ENCODE assay signal across 1 cellular context in the genomic region with DNA sequence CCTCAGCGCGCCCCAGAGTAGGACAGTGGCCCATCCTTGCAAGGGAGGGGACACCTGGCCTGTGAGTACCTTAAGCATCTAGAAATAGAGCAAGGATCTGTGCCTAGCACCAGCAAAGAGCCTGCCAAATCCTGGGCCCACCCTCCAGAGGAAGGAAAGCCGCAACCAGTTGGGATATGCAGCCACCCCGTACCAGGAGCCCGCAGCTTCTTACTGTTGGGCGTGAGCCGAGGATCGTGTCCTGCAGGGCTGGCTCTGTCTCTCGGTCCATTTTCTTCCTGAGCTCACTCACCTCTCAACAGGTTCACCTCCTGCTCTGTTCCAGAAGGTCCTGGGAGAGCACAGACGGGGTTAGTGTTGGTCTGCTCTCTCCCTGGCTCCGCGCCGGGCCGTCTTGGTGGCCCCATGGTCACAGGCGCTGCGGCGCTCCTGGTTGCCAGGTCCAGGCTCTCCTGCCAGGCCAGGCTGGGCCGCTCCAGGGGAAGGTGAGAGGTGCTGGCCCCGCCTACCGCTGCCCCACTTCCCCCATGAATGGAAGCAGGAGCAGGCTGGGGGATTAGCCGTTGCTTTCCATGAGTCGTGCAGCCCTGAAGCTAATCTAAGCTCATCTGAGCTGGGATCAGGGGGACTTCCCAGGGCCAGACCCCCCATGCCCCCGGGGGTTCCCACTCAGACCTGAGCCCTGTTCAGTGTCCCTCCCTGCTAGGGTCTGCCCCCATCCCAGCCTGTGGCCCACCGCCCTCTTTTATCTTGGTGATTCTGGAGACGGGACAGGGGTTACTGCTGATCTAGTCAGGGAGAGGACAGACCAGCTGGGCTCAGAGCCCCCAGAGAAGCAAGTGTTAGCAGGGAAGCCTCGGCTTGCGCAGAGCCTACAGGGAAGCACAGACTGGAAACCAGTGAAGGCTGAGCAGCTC.
TF ChIP-seq lines count a peak whose summit lies in the region.

No MANE protein-coding gene starts in this region.

TF ChIP-seq in GM23338, 12 proteins besides CTCF, POLR2A, EP300 and RAD21 (continued from another document):
- TF ChIP-seq, protein P1, sequence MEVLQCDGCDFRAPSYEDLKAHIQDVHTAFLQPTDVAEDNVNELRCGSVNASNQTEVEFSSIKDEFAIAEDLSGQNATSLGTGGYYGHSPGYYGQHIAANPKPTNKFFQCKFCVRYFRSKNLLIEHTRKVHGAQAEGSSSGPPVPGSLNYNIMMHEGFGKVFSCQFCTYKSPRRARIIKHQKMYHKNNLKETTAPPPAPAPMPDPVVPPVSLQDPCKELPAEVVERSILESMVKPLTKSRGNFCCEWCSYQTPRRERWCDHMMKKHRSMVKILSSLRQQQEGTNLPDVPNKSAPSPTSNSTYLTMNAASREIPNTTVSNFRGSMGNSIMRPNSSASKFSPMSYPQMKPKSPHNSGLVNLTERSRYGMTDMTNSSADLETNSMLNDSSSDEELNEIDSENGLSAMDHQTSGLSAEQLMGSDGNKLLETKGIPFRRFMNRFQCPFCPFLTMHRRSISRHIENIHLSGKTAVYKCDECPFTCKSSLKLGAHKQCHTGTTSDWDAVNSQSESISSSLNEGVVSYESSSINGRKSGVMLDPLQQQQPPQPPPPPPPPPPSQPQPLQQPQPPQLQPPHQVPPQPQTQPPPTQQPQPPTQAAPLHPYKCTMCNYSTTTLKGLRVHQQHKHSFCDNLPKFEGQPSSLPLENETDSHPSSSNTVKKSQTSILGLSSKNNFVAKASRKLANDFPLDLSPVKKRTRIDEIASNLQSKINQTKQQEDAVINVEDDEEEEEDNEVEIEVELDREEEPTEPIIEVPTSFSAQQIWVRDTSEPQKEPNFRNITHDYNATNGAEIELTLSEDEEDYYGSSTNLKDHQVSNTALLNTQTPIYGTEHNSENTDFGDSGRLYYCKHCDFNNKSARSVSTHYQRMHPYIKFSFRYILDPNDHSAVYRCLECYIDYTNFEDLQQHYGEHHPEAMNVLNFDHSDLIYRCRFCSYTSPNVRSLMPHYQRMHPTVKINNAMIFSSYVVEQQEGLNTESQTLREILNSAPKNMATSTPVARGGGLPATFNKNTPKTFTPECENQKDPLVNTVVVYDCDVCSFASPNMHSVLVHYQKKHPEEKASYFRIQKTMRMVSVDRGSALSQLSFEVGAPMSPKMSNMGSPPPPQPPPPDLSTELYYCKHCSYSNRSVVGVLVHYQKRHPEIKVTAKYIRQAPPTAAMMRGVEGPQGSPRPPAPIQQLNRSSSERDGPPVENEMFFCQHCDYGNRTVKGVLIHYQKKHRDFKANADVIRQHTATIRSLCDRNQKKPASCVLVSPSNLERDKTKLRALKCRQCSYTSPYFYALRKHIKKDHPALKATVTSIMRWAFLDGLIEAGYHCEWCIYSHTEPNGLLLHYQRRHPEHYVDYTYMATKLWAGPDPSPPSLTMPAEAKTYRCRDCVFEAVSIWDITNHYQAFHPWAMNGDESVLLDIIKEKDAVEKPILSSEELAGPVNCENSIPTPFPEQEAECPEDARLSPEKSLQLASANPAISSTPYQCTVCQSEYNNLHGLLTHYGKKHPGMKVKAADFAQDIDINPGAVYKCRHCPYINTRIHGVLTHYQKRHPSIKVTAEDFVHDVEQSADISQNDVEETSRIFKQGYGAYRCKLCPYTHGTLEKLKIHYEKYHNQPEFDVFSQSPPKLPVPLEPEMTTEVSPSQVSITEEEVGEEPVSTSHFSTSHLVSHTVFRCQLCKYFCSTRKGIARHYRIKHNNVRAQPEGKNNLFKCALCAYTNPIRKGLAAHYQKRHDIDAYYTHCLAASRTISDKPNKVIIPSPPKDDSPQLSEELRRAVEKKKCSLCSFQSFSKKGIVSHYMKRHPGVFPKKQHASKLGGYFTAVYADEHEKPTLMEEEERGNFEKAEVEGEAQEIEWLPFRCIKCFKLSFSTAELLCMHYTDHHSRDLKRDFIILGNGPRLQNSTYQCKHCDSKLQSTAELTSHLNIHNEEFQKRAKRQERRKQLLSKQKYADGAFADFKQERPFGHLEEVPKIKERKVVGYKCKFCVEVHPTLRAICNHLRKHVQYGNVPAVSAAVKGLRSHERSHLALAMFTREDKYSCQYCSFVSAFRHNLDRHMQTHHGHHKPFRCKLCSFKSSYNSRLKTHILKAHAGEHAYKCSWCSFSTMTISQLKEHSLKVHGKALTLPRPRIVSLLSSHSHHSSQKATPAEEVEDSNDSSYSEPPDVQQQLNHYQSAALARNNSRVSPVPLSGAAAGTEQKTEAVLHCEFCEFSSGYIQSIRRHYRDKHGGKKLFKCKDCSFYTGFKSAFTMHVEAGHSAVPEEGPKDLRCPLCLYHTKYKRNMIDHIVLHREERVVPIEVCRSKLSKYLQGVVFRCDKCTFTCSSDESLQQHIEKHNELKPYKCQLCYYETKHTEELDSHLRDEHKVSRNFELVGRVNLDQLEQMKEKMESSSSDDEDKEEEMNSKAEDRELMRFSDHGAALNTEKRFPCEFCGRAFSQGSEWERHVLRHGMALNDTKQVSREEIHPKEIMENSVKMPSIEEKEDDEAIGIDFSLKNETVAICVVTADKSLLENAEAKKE (CRISPR knock-in tag; IDR thresholded peaks at IDR 0.05), result no peak
- TF ChIP-seq NANOG (IDR thresholded peaks at IDR 0.05; ENCODE audit: borderline replicate concordance) (no peak), EZH2 (IDR thresholded peaks at IDR 0.05; ENCODE audit: low read depth, unreplicated experiment) (no peak), POLR2AphosphoS5 (IDR thresholded peaks at IDR 0.05; ENCODE audit: low read depth) (no peak), ZNF331 (CRISPR knock-in tag; IDR thresholded peaks at IDR 0.05; ENCODE audit: low read depth) (no peak), JUNB (IDR thresholded peaks at IDR 0.05; ENCODE audit: unreplicated experiment) (no peak)
